In the genomic region with DNA sequence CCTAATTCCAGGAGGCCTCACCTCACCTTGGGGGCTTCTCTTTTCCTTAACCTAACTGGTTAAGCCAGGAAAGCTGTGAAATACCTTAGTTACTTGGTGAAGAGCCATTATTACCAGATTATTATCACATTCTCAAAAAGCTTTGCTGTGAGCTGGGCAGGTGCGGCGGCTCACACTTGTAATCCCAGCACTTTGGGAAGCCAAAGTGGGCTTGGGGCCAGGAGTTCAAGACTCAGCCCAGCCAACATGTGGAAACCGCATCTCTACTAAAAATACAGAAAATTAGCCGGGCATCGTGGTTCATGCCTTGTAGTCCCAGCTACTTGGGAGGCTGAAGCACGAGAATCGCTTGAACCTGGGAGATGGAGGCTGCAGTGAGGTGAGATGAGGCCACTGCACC, we compare ENCODE assay signal across 9 cellular contexts.
DNase-seq lines count a peak whose midpoint lies in the region; ATAC-seq and TF ChIP-seq lines count a peak whose summit lies in the region.
"Had no signal": no experiment of that assay in that cellular context is flagged by ENCODE, and none has a peak within 500 bp of the region (broad histone marks: within the 10 kb centered on the region; RNA-seq: fewer than 3 reads in every experiment).

No MANE protein-coding gene starts in this region.

- H3K9me3 ChIP-seq in adipocyte (ENCODE audit: control insufficient read depth, low read length) (no peaks in the 10 kb centered on the region), lower lobe of right lung (no peaks in the 10 kb centered on the region), upper lobe of left lung (no peaks in the 10 kb centered on the region)

- H3K36me3 ChIP-seq in adipocyte (ENCODE audit: control insufficient read depth, insufficient read depth, low read length, severe bottlenecking) (no peaks in the 10 kb centered on the region), lower lobe of right lung (no peaks in the 10 kb centered on the region), upper lobe of left lung (no peaks in the 10 kb centered on the region)
- H3K36me3 ChIP-seq: BLaER1 treated with 17β-estradiol and CSF1 and Interleukin-3, amounts not matched to agents 10 nM and 100 nM had no signal

- no peaks in the 10 kb centered on the region for H3K27me3 ChIP-seq in adipocyte (replicated peaks; ENCODE audit: control insufficient read depth, insufficient read depth, low read length)
- no peaks in the 10 kb centered on the region for H3K27me3 ChIP-seq in lower lobe of right lung (ENCODE audit: low read depth)
- H3K27me3 ChIP-seq in upper lobe of left lung: no peaks in the 10 kb centered on the region
- H3K27me3 ChIP-seq: BLaER1 treated with 17β-estradiol and CSF1 and Interleukin-3, amounts not matched to agents 10 nM and 100 nM had no signal

- peak overlapping the region; percentile 78 for H3K9ac ChIP-seq in adipocyte (ENCODE audit: low read length)

- H3K36me3 Mint-ChIP-seq in activated T-cell treated with anti-CD3 and anti-CD28 coated beads, Interleukin-2, amount 50 U/mL, for 24 hours (ENCODE audit: low read depth): no peaks in the 10 kb centered on the region

- peak overlapping the region; percentile 43 for H3K4me3 Mint-ChIP-seq in activated T-cell treated with anti-CD3 and anti-CD28 coated beads, Interleukin-2, amount 50 U/mL, for 24 hours

- peak overlapping the region; percentile 60 for H3K27ac ChIP-seq in lower lobe of right lung
- H3K27ac ChIP-seq in upper lobe of left lung: peak overlapping the region; percentile 42 to 65 (median 55)

- WGBS in upper lobe of left lung, 2 donors: 88 to 94% methylated on average over 7 of the region's 7 CpGs

- H3K27ac Mint-ChIP-seq in activated T-cell treated with anti-CD3 and anti-CD28 coated beads, Interleukin-2, amount 50 U/mL, for 24 hours: peak overlapping the region; percentile 94

- TF ChIP-seq POLR2A in upper lobe of left lung (IDR thresholded peaks at IDR 0.05): no peak

- H3K4me1 Mint-ChIP-seq in activated T-cell treated with anti-CD3 and anti-CD28 coated beads, Interleukin-2, amount 50 U/mL, for 24 hours (ENCODE audit: low read depth): peaks cover 41% of the 10 kb centered on the region

- intact Hi-C loops in lower lobe of right lung (cut with DNase I): no loop called here

- TF ChIP-seq CTCF in lower lobe of right lung (IDR thresholded peaks at IDR 0.05): no peak
- TF ChIP-seq CTCF in upper lobe of left lung (IDR thresholded peaks at IDR 0.05): no peak

- H3K4me1 ChIP-seq in adipocyte (ENCODE audit: control insufficient read depth, insufficient read depth, low read length) (peaks cover 27% of the 10 kb centered on the region), lower lobe of right lung (peaks cover 24% of the 10 kb centered on the region), upper lobe of left lung (peaks cover 7 to 22% (median 14%) of the 10 kb centered on the region in 4 donors)

- DNase-seq in activated T-cell treated with anti-CD3 and anti-CD28 coated beads, Interleukin-2, amount 50 U/mL, for 24 hours: no peak
- DNase-seq in activated T-cell treated with anti-CD3 and anti-CD28 coated beads for 4 hours: no peak
- no peak for DNase-seq in adipocyte (ENCODE audit: low read depth)
- DNase-seq in lower lobe of right lung: no peak
- DNase-seq in upper lobe of left lung: no peak
- DNase-seq in NOMO-1 treated with DMSO at 0.1 percent for 48 hours (lab: John Stamatoyannopoulos, UW; ENCODE audit: unreplicated experiment): no peak
- no peak for DNase-seq in T-helper 9 cell
- no peak for DNase-seq in activated gamma-delta T cell treated with Interleukin-2 at 50 U/mL for 16 hours

- H3K9me3 Mint-ChIP-seq in activated T-cell treated with anti-CD3 and anti-CD28 coated beads, Interleukin-2, amount 50 U/mL, for 24 hours: no peaks in the 10 kb centered on the region

- TF ChIP-seq EP300 in upper lobe of left lung (IDR thresholded peaks at IDR 0.05): no peak

- H3K27me3 Mint-ChIP-seq in activated T-cell treated with anti-CD3 and anti-CD28 coated beads, Interleukin-2, amount 50 U/mL, for 24 hours: no peaks in the 10 kb centered on the region

- H3K4me3 ChIP-seq in adipocyte (ENCODE audit: low read length): peak overlapping the region; percentile 64
- H3K4me3 ChIP-seq in lower lobe of right lung: no peak overlapping the region
- no peak overlapping the region for H3K4me3 ChIP-seq in upper lobe of left lung
- H3K4me3 ChIP-seq: BLaER1 treated with 17β-estradiol and CSF1 and Interleukin-3, amounts not matched to agents 10 nM and 100 nM had no signal

- ATAC-seq in lower lobe of right lung (no peak), upper lobe of left lung (ENCODE audit: low FRiP score in 2 of 2) (no peak)
